ENCODE assay signal across 6 cellular contexts in the genomic region with DNA sequence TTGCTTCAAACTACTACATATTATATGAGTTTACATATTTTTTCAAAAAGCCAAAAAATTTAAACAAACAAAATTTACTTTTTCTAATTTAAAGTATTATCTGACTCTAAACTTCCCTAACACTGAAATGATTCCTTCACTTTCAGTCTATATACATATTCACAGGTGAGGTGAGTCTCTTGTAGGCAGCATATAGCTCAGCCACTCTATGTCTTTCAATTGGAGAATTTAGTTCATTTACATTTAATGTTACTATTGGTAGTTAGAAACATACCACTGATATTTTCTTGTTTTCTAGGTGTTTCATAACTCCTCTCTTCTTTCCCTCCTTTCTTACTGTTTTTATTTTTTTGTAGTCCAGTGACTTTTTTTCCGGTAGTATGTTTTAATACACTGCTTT.
"Had no signal": no experiment of that assay in that cellular context is flagged by ENCODE, and none has a peak within 500 bp of the region (broad histone marks: within the 10 kb centered on the region; RNA-seq: fewer than 3 reads in every experiment).

No MANE protein-coding gene starts in this region.

- FAIRE-seq: G401.6, GM12891, GM12892, GM18507 had no signal

- DNase-seq: GDM1, GF-D8 had no signal
